In the genomic region with DNA sequence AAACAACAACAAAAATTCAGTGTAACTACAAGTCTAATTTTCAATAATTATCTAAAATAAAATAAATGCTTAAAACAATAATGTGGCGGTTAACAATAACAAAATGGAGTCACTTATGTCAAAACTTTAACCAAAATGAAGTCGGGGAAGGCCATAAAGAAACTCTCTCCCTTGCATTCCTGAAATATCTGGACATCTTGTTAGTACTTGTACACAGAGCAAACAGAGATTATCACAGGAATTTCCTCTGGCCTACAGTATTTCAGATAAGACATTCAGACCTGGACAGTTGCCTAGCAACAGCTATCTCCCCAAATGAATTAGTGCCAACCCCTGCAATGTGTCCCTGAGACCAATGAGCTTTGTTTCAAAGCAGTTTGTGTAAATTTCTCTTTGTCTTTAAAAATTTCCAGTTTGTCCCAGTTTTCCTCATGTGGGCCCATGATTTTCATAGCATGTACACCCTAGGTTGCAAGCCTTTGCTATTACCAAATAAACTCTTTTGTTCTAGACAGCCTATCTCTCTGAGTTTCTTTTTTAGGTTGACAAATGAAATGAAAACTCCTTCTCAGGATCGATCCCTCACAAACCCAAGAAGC, we compare ENCODE assay signal across 1 cellular context.
TF ChIP-seq lines count a peak whose summit lies in the region.

No MANE protein-coding gene starts in this region.

TF ChIP-seq in HepG2, 621 proteins besides CTCF, POLR2A, EP300 and RAD21 (continued from another document and continues in another):
- TF ChIP-seq UBTF (CRISPR knock-in tag; IDR thresholded peaks at IDR 0.05) (no peak), ZNF143 (CRISPR knock-in tag; IDR thresholded peaks at IDR 0.05) (no peak), ARID2 (CRISPR knock-in tag; IDR thresholded peaks at IDR 0.05; ENCODE audit: borderline replicate concordance) (no peak), ZSCAN29 (CRISPR knock-in tag; conservative IDR thresholded peaks at IDR 0.05) (peak; percentile 72; the same call in 1 of the 2 replicates), TFDP2 (CRISPR knock-in tag; IDR thresholded peaks at IDR 0.05) (no peak), ZBTB38 (CRISPR knock-in tag; IDR thresholded peaks at IDR 0.05) (no peak), ZNF264 (CRISPR knock-in tag; IDR thresholded peaks at IDR 0.05) (peak; percentile 86), TP53 (CRISPR knock-in tag; conservative IDR thresholded peaks at IDR 0.05) (0 out of 2 replicates have a peak, but pooled peaks have one; percentile 61), PCBP2 (optimal IDR thresholded peaks at IDR 0.05; ENCODE audit: low read depth, low read length, poor library complexity, severe bottlenecking) (no peak), ZBTB43 (CRISPR knock-in tag; conservative IDR thresholded peaks at IDR 0.05) (0 out of 2 replicates have a peak, but pooled peaks have one; percentile 43), RFXANK (CRISPR knock-in tag; IDR thresholded peaks at IDR 0.05) (peak; percentile 73; the same call in 1 of the 2 replicates), ZNF329 (CRISPR knock-in tag; IDR thresholded peaks at IDR 0.05; ENCODE audit: low read depth) (no peak), NR2C2 (CRISPR knock-in tag; IDR thresholded peaks at IDR 0.05; ENCODE audit: borderline replicate concordance) (no peak), ATF2 (CRISPR knock-in tag; IDR thresholded peaks at IDR 0.05) (peak; percentile 81; the same call in 1 of the 2 replicates), JDP2 (CRISPR knock-in tag; IDR thresholded peaks at IDR 0.05; ENCODE audit: borderline replicate concordance) (no peak), U2AF1 (optimal IDR thresholded peaks at IDR 0.05; ENCODE audit: low read depth, low read length) (no peak), ZNF597 (CRISPR knock-in tag; IDR thresholded peaks at IDR 0.05) (no peak), KMT2A (CRISPR knock-in tag; IDR thresholded peaks at IDR 0.05) (peak; percentile 40; the same call in 1 of the 2 replicates), ZSCAN25 (CRISPR knock-in tag; IDR thresholded peaks at IDR 0.05) (no peak), MXD3 (CRISPR knock-in tag; IDR thresholded peaks at IDR 0.05) (no peak), GPN1 (CRISPR knock-in tag; IDR thresholded peaks at IDR 0.05; ENCODE audit: borderline replicate concordance) (no peak), ZNF124 (CRISPR knock-in tag; IDR thresholded peaks at IDR 0.05) (peak; percentile 87), ZNF468 (CRISPR knock-in tag; IDR thresholded peaks at IDR 0.05) (no peak), AGO2 (optimal IDR thresholded peaks at IDR 0.05; ENCODE audit: low read depth, low read length) (no peak), ZNF18 (CRISPR knock-in tag; IDR thresholded peaks at IDR 0.05; ENCODE audit: insufficient replicate concordance) (no peak), GATAD1 (CRISPR knock-in tag; IDR thresholded peaks at IDR 0.05) (0 out of 2 replicates have a peak, but pooled peaks have one; percentile 11), XRCC5 (optimal IDR thresholded peaks at IDR 0.05; ENCODE audit: low read length) (no peak), ZNF431 (CRISPR knock-in tag; IDR thresholded peaks at IDR 0.05; ENCODE audit: borderline replicate concordance, low read depth) (no peak), TEAD2 (CRISPR knock-in tag; IDR thresholded peaks at IDR 0.05) (no peak), SNAPC5 (CRISPR knock-in tag; IDR thresholded peaks at IDR 0.05; ENCODE audit: borderline replicate concordance) (no peak), TBX2 (CRISPR knock-in tag; IDR thresholded peaks at IDR 0.05; ENCODE audit: borderline replicate concordance) (peak; percentile 39; the same call in 1 of the 2 replicates), ZNF121 (CRISPR knock-in tag; IDR thresholded peaks at IDR 0.05) (no peak)
- TF ChIP-seq, protein P1, sequence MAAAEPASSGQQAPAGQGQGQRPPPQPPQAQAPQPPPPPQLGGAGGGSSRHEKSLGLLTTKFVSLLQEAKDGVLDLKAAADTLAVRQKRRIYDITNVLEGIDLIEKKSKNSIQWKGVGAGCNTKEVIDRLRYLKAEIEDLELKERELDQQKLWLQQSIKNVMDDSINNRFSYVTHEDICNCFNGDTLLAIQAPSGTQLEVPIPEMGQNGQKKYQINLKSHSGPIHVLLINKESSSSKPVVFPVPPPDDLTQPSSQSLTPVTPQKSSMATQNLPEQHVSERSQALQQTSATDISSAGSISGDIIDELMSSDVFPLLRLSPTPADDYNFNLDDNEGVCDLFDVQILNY (CRISPR knock-in tag; conservative IDR thresholded peaks at IDR 0.05): no peak
- TF ChIP-seq, protein P2, sequence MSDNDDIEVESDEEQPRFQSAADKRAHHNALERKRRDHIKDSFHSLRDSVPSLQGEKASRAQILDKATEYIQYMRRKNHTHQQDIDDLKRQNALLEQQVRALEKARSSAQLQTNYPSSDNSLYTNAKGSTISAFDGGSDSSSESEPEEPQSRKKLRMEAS (IDR thresholded peaks at IDR 0.05): peak; percentile 14; the same call in 1 of the 2 replicates
- TF ChIP-seq, protein P3, sequence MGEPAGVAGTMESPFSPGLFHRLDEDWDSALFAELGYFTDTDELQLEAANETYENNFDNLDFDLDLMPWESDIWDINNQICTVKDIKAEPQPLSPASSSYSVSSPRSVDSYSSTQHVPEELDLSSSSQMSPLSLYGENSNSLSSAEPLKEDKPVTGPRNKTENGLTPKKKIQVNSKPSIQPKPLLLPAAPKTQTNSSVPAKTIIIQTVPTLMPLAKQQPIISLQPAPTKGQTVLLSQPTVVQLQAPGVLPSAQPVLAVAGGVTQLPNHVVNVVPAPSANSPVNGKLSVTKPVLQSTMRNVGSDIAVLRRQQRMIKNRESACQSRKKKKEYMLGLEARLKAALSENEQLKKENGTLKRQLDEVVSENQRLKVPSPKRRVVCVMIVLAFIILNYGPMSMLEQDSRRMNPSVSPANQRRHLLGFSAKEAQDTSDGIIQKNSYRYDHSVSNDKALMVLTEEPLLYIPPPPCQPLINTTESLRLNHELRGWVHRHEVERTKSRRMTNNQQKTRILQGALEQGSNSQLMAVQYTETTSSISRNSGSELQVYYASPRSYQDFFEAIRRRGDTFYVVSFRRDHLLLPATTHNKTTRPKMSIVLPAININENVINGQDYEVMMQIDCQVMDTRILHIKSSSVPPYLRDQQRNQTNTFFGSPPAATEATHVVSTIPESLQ (CRISPR knock-in tag; conservative IDR thresholded peaks at IDR 0.05): no peak
- TF ChIP-seq, protein P4, sequence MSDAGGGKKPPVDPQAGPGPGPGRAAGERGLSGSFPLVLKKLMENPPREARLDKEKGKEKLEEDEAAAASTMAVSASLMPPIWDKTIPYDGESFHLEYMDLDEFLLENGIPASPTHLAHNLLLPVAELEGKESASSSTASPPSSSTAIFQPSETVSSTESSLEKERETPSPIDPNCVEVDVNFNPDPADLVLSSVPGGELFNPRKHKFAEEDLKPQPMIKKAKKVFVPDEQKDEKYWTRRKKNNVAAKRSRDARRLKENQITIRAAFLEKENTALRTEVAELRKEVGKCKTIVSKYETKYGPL (CRISPR knock-in tag; IDR thresholded peaks at IDR 0.05): no peak
- TF ChIP-seq, protein P5, sequence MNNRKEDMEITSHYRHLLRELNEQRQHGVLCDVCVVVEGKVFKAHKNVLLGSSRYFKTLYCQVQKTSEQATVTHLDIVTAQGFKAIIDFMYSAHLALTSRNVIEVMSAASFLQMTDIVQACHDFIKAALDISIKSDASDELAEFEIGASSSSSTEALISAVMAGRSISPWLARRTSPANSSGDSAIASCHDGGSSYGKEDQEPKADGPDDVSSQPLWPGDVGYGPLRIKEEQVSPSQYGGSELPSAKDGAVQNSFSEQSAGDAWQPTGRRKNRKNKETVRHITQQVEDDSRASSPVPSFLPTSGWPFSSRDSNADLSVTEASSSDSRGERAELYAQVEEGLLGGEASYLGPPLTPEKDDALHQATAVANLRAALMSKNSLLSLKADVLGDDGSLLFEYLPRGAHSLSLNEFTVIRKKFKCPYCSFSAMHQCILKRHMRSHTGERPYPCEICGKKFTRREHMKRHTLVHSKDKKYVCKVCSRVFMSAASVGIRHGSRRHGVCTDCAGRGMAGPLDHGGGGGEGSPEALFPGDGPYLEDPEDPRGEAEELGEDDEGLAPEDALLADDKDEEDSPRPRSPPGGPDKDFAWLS (CRISPR knock-in tag; IDR thresholded peaks at IDR 0.05; ENCODE audit: borderline replicate concordance): no peak
- TF ChIP-seq, protein P6, sequence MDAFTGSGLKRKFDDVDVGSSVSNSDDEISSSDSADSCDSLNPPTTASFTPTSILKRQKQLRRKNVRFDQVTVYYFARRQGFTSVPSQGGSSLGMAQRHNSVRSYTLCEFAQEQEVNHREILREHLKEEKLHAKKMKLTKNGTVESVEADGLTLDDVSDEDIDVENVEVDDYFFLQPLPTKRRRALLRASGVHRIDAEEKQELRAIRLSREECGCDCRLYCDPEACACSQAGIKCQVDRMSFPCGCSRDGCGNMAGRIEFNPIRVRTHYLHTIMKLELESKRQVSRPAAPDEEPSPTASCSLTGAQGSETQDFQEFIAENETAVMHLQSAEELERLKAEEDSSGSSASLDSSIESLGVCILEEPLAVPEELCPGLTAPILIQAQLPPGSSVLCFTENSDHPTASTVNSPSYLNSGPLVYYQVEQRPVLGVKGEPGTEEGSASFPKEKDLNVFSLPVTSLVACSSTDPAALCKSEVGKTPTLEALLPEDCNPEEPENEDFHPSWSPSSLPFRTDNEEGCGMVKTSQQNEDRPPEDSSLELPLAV (CRISPR knock-in tag; conservative IDR thresholded peaks at IDR 0.05; ENCODE audit: low read depth): no peak
